Comparison of ENCODE assay signal across 8 cellular contexts in genomic region chrX:41085105-41085882, GRCh38. TPM values are rescaled to one million over a fixed set of nuclear protein-coding genes. Genes with fewer than 3 reads are reported as not detected.
A peak's percentile ranks its signal among the peaks of the same experiment; 100 is the strongest.
DNase-seq lines count a peak whose midpoint lies in the region; ATAC-seq, FAIRE-seq and TF ChIP-seq lines count a peak whose summit lies in the region.

A gene with protein sequence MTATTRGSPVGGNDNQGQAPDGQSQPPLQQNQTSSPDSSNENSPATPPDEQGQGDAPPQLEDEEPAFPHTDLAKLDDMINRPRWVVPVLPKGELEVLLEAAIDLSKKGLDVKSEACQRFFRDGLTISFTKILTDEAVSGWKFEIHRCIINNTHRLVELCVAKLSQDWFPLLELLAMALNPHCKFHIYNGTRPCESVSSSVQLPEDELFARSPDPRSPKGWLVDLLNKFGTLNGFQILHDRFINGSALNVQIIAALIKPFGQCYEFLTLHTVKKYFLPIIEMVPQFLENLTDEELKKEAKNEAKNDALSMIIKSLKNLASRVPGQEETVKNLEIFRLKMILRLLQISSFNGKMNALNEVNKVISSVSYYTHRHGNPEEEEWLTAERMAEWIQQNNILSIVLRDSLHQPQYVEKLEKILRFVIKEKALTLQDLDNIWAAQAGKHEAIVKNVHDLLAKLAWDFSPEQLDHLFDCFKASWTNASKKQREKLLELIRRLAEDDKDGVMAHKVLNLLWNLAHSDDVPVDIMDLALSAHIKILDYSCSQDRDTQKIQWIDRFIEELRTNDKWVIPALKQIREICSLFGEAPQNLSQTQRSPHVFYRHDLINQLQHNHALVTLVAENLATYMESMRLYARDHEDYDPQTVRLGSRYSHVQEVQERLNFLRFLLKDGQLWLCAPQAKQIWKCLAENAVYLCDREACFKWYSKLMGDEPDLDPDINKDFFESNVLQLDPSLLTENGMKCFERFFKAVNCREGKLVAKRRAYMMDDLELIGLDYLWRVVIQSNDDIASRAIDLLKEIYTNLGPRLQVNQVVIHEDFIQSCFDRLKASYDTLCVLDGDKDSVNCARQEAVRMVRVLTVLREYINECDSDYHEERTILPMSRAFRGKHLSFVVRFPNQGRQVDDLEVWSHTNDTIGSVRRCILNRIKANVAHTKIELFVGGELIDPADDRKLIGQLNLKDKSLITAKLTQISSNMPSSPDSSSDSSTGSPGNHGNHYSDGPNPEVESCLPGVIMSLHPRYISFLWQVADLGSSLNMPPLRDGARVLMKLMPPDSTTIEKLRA (N-terminal part only) (plus strand): TSS chrX:41085445. CDS start chrX:41123629, 38,184 bp downstream.

- FAIRE-seq in HTR-8/SVneo (lab: Jason Lieb, UNC) = no peak

- H4K20me1 ChIP-seq in OCI-LY3 (ENCODE audit: insufficient read depth, low read length) = peaks cover 38% of the 10 kb centered on the region

- H3K36me3 ChIP-seq in Caco-2 (ENCODE audit: control insufficient read depth, insufficient read depth, low read length) = no peaks in the 10 kb centered on the region
- H3K36me3 ChIP-seq in OCI-LY3 (replicated peaks; ENCODE audit: low read depth, low read length) = peaks cover 21% of the 10 kb centered on the region

- H2AFZ ChIP-seq in OCI-LY3 (ENCODE audit: low read depth, low read length) = peak within 1 kb of the TSS; percentile 75; the same call in 1 of the 2 replicates

- no TSS peak for BruUV-seq in Caco-2 (replicated peaks; lab: Mats Ljungman, UMichigan)

- no peaks in the 10 kb centered on the region for H3K27me3 ChIP-seq in Caco-2 (replicated peaks; ENCODE audit: control insufficient read depth, insufficient read depth, low read length)
- H3K27me3 ChIP-seq in OCI-LY3 (ENCODE audit: low read depth, low read length) = no peaks in the 10 kb centered on the region

- POLR2A ChIA-PET in Caco-2 (lab: Charles Lee) = interaction anchor here (0.6 to 1.6 kb wide), 5 partner anchors 56 to 88 kb away, joined by 4 to 12 read pairs (median 4); no protein-coding TSS in a partner anchor

- ATAC-seq in GM21367 (IDR thresholded peaks at IDR 0.05; ENCODE audit: unreplicated experiment) = peak; percentile 38

- H3K27ac ChIP-seq in OCI-LY3 (ENCODE audit: low read length) = peak within 1 kb of the TSS; percentile 98

- no peak for TF ChIP-seq CTCF in Caco-2 (IDR thresholded peaks at IDR 0.05; ENCODE audit: insufficient read depth in 1 of 2, low read depth in 1 of 2, low read length in 1 of 2, severe bottlenecking in 1 of 2, unreplicated experiment in 1 of 2)
- no peak for TF ChIP-seq CTCF in OCI-LY3 (IDR thresholded peaks at IDR 0.05; ENCODE audit: low read depth, low read length)
- no peak for TF ChIP-seq CTCF in epithelial cell of esophagus (IDR thresholded peaks at IDR 0.05; ENCODE audit: insufficient read depth, low read depth, low read length, missing control alignments)

- CTCF ChIA-PET in Caco-2 (lab: Charles Lee) = interaction anchor here (0.7 to 1.2 kb wide), 2 partner anchors 84 to 541 kb away, joined by 3 to 4 read pairs; no protein-coding TSS in a partner anchor

- no peaks in the 10 kb centered on the region for H3K4me1 Mint-ChIP-seq in Caco-2 (ENCODE audit: low read depth, unreplicated experiment)

- peak within 1 kb of the TSS; percentile 87 for H3K4me2 ChIP-seq in OCI-LY3 (ENCODE audit: low read length)

- H3K79me2 ChIP-seq in OCI-LY3 (ENCODE audit: low read length) = peaks cover 51% of the 10 kb centered on the region

- H3K4me1 ChIP-seq in Caco-2 = peaks cover 13% of the 10 kb centered on the region
- H3K4me1 ChIP-seq in OCI-LY3 (ENCODE audit: low read length) = peaks cover 46% of the 10 kb centered on the region

- peak within 1 kb of the TSS; percentile 81 for H3K4me3 Mint-ChIP-seq in Caco-2 (ENCODE audit: unreplicated experiment)

- no peaks in the 10 kb centered on the region for H3K9me3 Mint-ChIP-seq in Caco-2 (ENCODE audit: unreplicated experiment)

- H3K27me3 Mint-ChIP-seq in Caco-2 (ENCODE audit: insufficient read depth, unreplicated experiment) = no peaks in the 10 kb centered on the region

- intact Hi-C loops in Caco-2 (cut with micrococcal nuclease; ENCODE audit: unreplicated experiment) = loop anchor here (2.0 to 10.0 kb wide), 4 partner anchors 58 to 350 kb away; partner anchors contain the start of genes DDX3X and MED14

- peak within 1 kb of the TSS; percentile 98 for H3K27ac Mint-ChIP-seq in Caco-2 (ENCODE audit: unreplicated experiment)

- H3K4me3 ChIP-seq in Caco-2 (ENCODE audit: low read depth, low read length) = peak within 1 kb of the TSS; percentile 92
- peak within 1 kb of the TSS; percentile 88 for H3K4me3 ChIP-seq in OCI-LY3 (ENCODE audit: low read length)
- H3K4me3 ChIP-seq in epithelial cell of esophagus (ENCODE audit: low read length) = peak within 1 kb of the TSS; percentile 68

- DNase-seq in Caco-2 (peak; percentile 89 to 91), HTR-8/SVneo (ENCODE audit: insufficient read length, low spot score) (peak; percentile 51), activated T-cell treated with anti-CD3 and anti-CD28 coated beads for 24 hours (ENCODE audit: low read depth) (peak; percentile 78), epithelial cell of esophagus (ENCODE audit: low read depth) (peak; percentile 86), mucosa of gallbladder (ENCODE audit: low spot score) (peak; percentile 88)
- DNase-seq in stimulated activated CD8-positive, alpha-beta memory T cell treated with anti-CD3 and anti-CD28 coated beads, Interleukin-4, amount 100 ng/mL, for 24 hours (ENCODE audit: low read depth) = peak; percentile 85

- peaks cover 25% of the 10 kb centered on the region for H3K36me3 Mint-ChIP-seq in Caco-2 (ENCODE audit: insufficient read depth, unreplicated experiment)

- no peaks in the 10 kb centered on the region for H3K9me3 ChIP-seq in Caco-2
- H3K9me3 ChIP-seq in OCI-LY3 (ENCODE audit: insufficient read depth, low read length) = no peaks in the 10 kb centered on the region

- H3K9ac ChIP-seq in OCI-LY3 (ENCODE audit: low read length) = peak within 1 kb of the TSS; percentile 100

RNA-seq across cellular contexts. Expression of the gene that starts here (rescaled TPM):
- 71.5 and 73.7 TPM in 2 replicates for total RNA-seq in Caco-2 (2022)
- total RNA-seq in mucosa of gallbladder = 90.5 TPM

Comparison
In these comparisons a context has a peak if more than half of its experiments do, and no peak if none do; other contexts are left out.
1. Peak in every context shown above with its lines: DNase-seq, ATAC-seq, H3K4me3 ChIP-seq and H3K27ac ChIP-seq.